ENCODE assay signal across 24 cellular contexts in genomic region chr2:175037941-175038340, GRCh38. TPM values are rescaled to one million over a fixed set of nuclear protein-coding genes. Genes with fewer than 3 reads are reported as not detected.
DNase-seq lines count a peak whose midpoint lies in the region; ATAC-seq and TF ChIP-seq lines count a peak whose summit lies in the region.
"Had no signal": no experiment of that assay in that cellular context is flagged by ENCODE, and none has a peak within 500 bp of the region (broad histone marks: within the 10 kb centered on the region; RNA-seq: fewer than 3 reads in every experiment).

No MANE protein-coding gene starts in this region.

- peaks cover 6% of the 10 kb centered on the region for H3K9me3 Mint-ChIP-seq in progenitor cell of endocrine pancreas (ENCODE audit: low read depth)
- H3K9me3 Mint-ChIP-seq: CD4-positive, alpha-beta memory T cell; CD8-positive, alpha-beta memory T cell had no signal

- no peak overlapping the region for H3K4me2 ChIP-seq in DND-41 (ENCODE audit: insufficient read depth, low read length)
- H3K4me2 ChIP-seq in SU-DHL-6 (ENCODE audit: low read depth, low read length, poor library complexity, severe bottlenecking), result no peak overlapping the region
- no peak overlapping the region for H3K4me2 ChIP-seq in parathyroid adenoma (ENCODE audit: low read length)
- H3K4me2 ChIP-seq: BLaER1 had no signal

- DNase-seq in DND-41 (no peak), ELF-1 (ENCODE audit: low read depth, low spot score) (peak; percentile 37), progenitor cell of endocrine pancreas (ENCODE audit: low spot score, unreplicated experiment) (no peak)
- no peak for DNase-seq in stimulated activated naive CD4-positive, alpha-beta T cell treated with Interleukin-2 at 50 U/mL for 16 hours (lab: John Stamatoyannopoulos, UW)
- DNase-seq: 8988T; ACHN; BE2C; C1 segment of cervical spinal cord; CD4-positive, alpha-beta memory T cell; CD4-positive, CD25-positive, alpha-beta regulatory T cell; CD8-positive, alpha-beta memory T cell; COR-L47; DMS 273 treated with DMSO at 0.1 percent for 48 hours; DMS153; DMS53; DMS79; GDM1 had no signal

- H3K36me3 Mint-ChIP-seq in progenitor cell of endocrine pancreas (ENCODE audit: insufficient read depth), result no peaks in the 10 kb centered on the region
- H3K36me3 Mint-ChIP-seq: CD14-positive monocyte; CD4-positive, alpha-beta memory T cell; CD4-positive, CD25-positive, alpha-beta regulatory T cell had no signal

- peaks cover 5% of the 10 kb centered on the region; the same call in 1 of the 2 replicates for H3F3A ChIP-seq in SU-DHL-6 (ENCODE audit: insufficient read depth)

- no peak overlapping the region for H3K4me3 ChIP-seq in DND-41 (ENCODE audit: low read depth in 1 of 2, low read length in 2 of 2)
- H3K4me3 ChIP-seq in SU-DHL-6 (ENCODE audit: insufficient read depth, low read length, poor library complexity, severe bottlenecking), result no peak overlapping the region
- no peak overlapping the region for H3K4me3 ChIP-seq in parathyroid adenoma (ENCODE audit: low read depth, low read length)
- H3K4me3 ChIP-seq: BLaER1, GM12878 had no signal

- TF ChIP-seq CTCF in DND-41 (IDR thresholded peaks at IDR 0.05; ENCODE audit: borderline replicate concordance, extremely low read depth, low read length, poor library complexity, severe bottlenecking) (no peak), SU-DHL-6 (IDR thresholded peaks at IDR 0.05; ENCODE audit: insufficient read depth, low read length, poor library complexity, severe bottlenecking) (no peak), parathyroid adenoma (IDR thresholded peaks at IDR 0.05) (no peak), progenitor cell of endocrine pancreas (IDR thresholded peaks at IDR 0.05; ENCODE audit: unreplicated experiment) (no peak)

- H3K4me1 ChIP-seq in DND-41 (ENCODE audit: insufficient read depth, low read length) (peaks cover 6% of the 10 kb centered on the region; the same call in 1 of the 2 replicates), parathyroid adenoma (no peaks in the 10 kb centered on the region)
- H3K4me1 ChIP-seq: BE2C, BLaER1 had no signal

- no peaks in the 10 kb centered on the region for H3K9me2 ChIP-seq in SU-DHL-6 (replicated peaks; ENCODE audit: insufficient read depth, low read length)

- H3K9ac ChIP-seq in DND-41 (ENCODE audit: low read depth, low read length) (no peak overlapping the region), SU-DHL-6 (ENCODE audit: low read length) (no peak overlapping the region), parathyroid adenoma (no peak overlapping the region)
- H3K9ac ChIP-seq: BLaER1 had no signal

- H3K9me3 ChIP-seq in DND-41 (ENCODE audit: insufficient read depth, low read length, severe bottlenecking) (no peaks in the 10 kb centered on the region), SU-DHL-6 (ENCODE audit: insufficient read depth, low read length) (no peaks in the 10 kb centered on the region), parathyroid adenoma (ENCODE audit: control insufficient read depth, low read length) (no peaks in the 10 kb centered on the region)
- H3K9me3 ChIP-seq: BE2C, BLaER1 had no signal

- H4K20me1 ChIP-seq in DND-41 (ENCODE audit: insufficient read depth, low read length) (no peaks in the 10 kb centered on the region), SU-DHL-6 (ENCODE audit: low read depth, low read length) (no peaks in the 10 kb centered on the region)
- H4K20me1 ChIP-seq: BLaER1 had no signal

- H3K79me2 ChIP-seq in DND-41 (ENCODE audit: insufficient read depth, low read length) (no peaks in the 10 kb centered on the region), SU-DHL-6 (ENCODE audit: insufficient read depth, low read length) (no peaks in the 10 kb centered on the region), parathyroid adenoma (no peaks in the 10 kb centered on the region)

- peak overlapping the region; percentile 14; the same call in 1 of the 2 replicates for H2AFZ ChIP-seq in DND-41 (ENCODE audit: low read depth, low read length)
- H2AFZ ChIP-seq in SU-DHL-6 (ENCODE audit: low read depth, low read length, severe bottlenecking), result peak overlapping the region; percentile 4
- peak overlapping the region; percentile 14 for H2AFZ ChIP-seq in parathyroid adenoma

- H3K27ac Mint-ChIP-seq in progenitor cell of endocrine pancreas, result no peak overlapping the region
- H3K27ac Mint-ChIP-seq: CD4-positive, CD25-positive, alpha-beta regulatory T cell had no signal

- ATAC-seq in DND-41 (ENCODE audit: insufficient read depth, low read depth) (no peak), HG02970 (IDR thresholded peaks at IDR 0.05; ENCODE audit: low FRiP score, unreplicated experiment) (no peak), HG03135 (IDR thresholded peaks at IDR 0.05; ENCODE audit: unreplicated experiment) (no peak)
- ATAC-seq: GM12878 had no signal

- H3K27ac ChIP-seq in DND-41 (ENCODE audit: low read length) (no peak overlapping the region), SU-DHL-6 (ENCODE audit: low read depth, low read length) (no peak overlapping the region), parathyroid adenoma (no peak overlapping the region)
- H3K27ac ChIP-seq: BLaER1 had no signal

- H3K36me3 ChIP-seq in DND-41 (ENCODE audit: insufficient read depth, low read length) (no peaks in the 10 kb centered on the region), SU-DHL-6 (ENCODE audit: low read length) (no peaks in the 10 kb centered on the region), parathyroid adenoma (ENCODE audit: control insufficient read depth, insufficient read depth, low read length) (no peaks in the 10 kb centered on the region)
- H3K36me3 ChIP-seq: BE2C, BLaER1 had no signal

- no peaks in the 10 kb centered on the region for H3K27me3 Mint-ChIP-seq in progenitor cell of endocrine pancreas
- H3K27me3 Mint-ChIP-seq: CD4-positive, alpha-beta memory T cell; CD4-positive, CD25-positive, alpha-beta regulatory T cell had no signal

- peaks cover 14% of the 10 kb centered on the region for H3K4me1 Mint-ChIP-seq in progenitor cell of endocrine pancreas (ENCODE audit: low read depth)

- H3K27me3 ChIP-seq in DND-41 (ENCODE audit: insufficient read depth, low read length, poor library complexity), result no peaks in the 10 kb centered on the region
- H3K27me3 ChIP-seq in SU-DHL-6 (ENCODE audit: low read length), result no peaks in the 10 kb centered on the region
- H3K27me3 ChIP-seq in parathyroid adenoma (ENCODE audit: control insufficient read depth, insufficient read depth, low read length), result no peaks in the 10 kb centered on the region
- H3K27me3 ChIP-seq: BE2C, BLaER1 had no signal

- H3K4me3 Mint-ChIP-seq in progenitor cell of endocrine pancreas (ENCODE audit: low read depth), result no peak overlapping the region
- H3K4me3 Mint-ChIP-seq: CD14-positive monocyte; CD4-positive, alpha-beta memory T cell had no signal

RNA-seq across cellular contexts. Expression of gene CHN1, which starts 32.8 kb away (rescaled TPM):
- total RNA-seq in progenitor cell of endocrine pancreas, result 46.1 and 50.3 TPM in 2 replicates
